In the genomic region with DNA sequence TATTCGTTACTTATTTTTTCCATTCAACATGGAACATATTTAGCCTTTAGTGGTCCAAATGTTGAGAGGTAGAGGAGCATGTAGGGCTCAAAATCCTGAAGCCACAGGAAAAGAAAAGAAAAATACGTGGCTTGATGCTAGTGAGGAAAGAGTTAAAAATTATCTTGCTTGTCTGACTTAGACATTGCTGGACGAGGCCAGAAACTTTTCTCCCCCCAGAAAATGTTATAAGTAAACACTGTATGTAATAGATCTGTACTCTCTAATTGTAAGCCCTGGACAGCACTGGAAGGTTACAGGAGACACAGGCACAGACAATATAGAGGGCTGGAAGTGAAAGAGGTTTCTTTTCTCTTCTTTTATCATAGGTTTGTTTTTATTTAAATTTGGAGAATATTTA, we compare ENCODE assay signal across 16 cellular contexts.
A peak's percentile ranks its signal among the peaks of the same experiment; 100 is the strongest.
DNase-seq lines count a peak whose midpoint lies in the region; ATAC-seq, FAIRE-seq and TF ChIP-seq lines count a peak whose summit lies in the region.
"Had no signal": no experiment of that assay in that cellular context is flagged by ENCODE, and none has a peak within 500 bp of the region (broad histone marks: within the 10 kb centered on the region; RNA-seq: fewer than 3 reads in every experiment).

No MANE protein-coding gene starts in this region.

- H2AK5ac ChIP-seq in mesenchymal stem cell (ENCODE audit: low read length, severe bottlenecking) = no peak overlapping the region

- H3K14ac ChIP-seq in mesenchymal stem cell (ENCODE audit: low read length in 2 of 2) = no peak overlapping the region

- no peak overlapping the region for H2AFZ ChIP-seq in HepG2 (ENCODE audit: low read length)
- peak overlapping the region; percentile 4 for H2AFZ ChIP-seq in fibroblast of lung (ENCODE audit: low read length)
- H2AFZ ChIP-seq in mesenchymal stem cell (ENCODE audit: low read depth, low read length) = no peak overlapping the region

- DNase-seq in HepG2 (ENCODE audit: low spot score) (peak; percentile 79), right lobe of liver (no peak), fibroblast of lung (ENCODE audit: low read depth in 2 of 2) (peak in 1 of 2 donors; percentile 47), mesenchymal stem cell (peak; percentile 51), body of pancreas (no peak)
- DNase-seq in stimulated activated CD4-positive, alpha-beta T cell treated with anti-CD3 and anti-CD28 coated beads, Interleukin-4, amount 100 ng/mL, for 24 hours = no peak
- no peak for DNase-seq in activated CD4-positive, alpha-beta T cell treated with anti-CD3 and anti-CD28 coated beads, Interleukin-2, amount 50 U/mL, for 48 hours
- DNase-seq: CD8-positive, alpha-beta T cell; COR-L47; DND-41; GDM1; HCEC 1CT had no signal

- CTCF ChIA-PET in HepG2 (lab: Yijun Ruan, JAX; ENCODE audit: low intra/inter-chr PET ratio, low total read pairs) = no interaction called here

- no peak overlapping the region for H3K18ac ChIP-seq in mesenchymal stem cell (ENCODE audit: low read depth in 1 of 2, low read length in 2 of 2)

- H3K4me3 ChIP-seq in HepG2 (replicated peaks in 1 of 3; ENCODE audit: insufficient read depth in 1 of 3, low read depth in 2 of 3, low read length in 3 of 3) = no peak overlapping the region
- no peak overlapping the region for H3K4me3 ChIP-seq in right lobe of liver
- no peak overlapping the region for H3K4me3 ChIP-seq in fibroblast of lung (replicated peaks in 1 of 4; ENCODE audit: control extremely low read depth in 1 of 4, insufficient read depth in 1 of 4, low read depth in 3 of 4, low read length in 4 of 4)
- H3K4me3 ChIP-seq in mesenchymal stem cell (ENCODE audit: insufficient read depth in 1 of 2, low read depth in 1 of 2, low read length in 2 of 2) = no peak overlapping the region
- no peak overlapping the region for H3K4me3 ChIP-seq in body of pancreas

- H3K36me3 ChIP-seq in HepG2 (replicated peaks in 1 of 2; ENCODE audit: control insufficient read depth in 1 of 2, insufficient read depth in 2 of 2, low read length in 2 of 2) = no peaks in the 10 kb centered on the region
- H3K36me3 ChIP-seq in right lobe of liver = no peaks in the 10 kb centered on the region
- no peaks in the 10 kb centered on the region for H3K36me3 ChIP-seq in fibroblast of lung (ENCODE audit: control insufficient read depth, insufficient read depth, low read length)
- H3K36me3 ChIP-seq in mesenchymal stem cell (ENCODE audit: control insufficient read depth in 1 of 2, insufficient read depth in 2 of 2, low read depth in 1 of 2, low read length in 2 of 2) = no peaks in the 10 kb centered on the region
- no peaks in the 10 kb centered on the region for H3K36me3 ChIP-seq in body of pancreas (replicated peaks in 1 of 2; ENCODE audit: insufficient read depth in 1 of 2, low read depth in 2 of 2)

- H3K23ac ChIP-seq in mesenchymal stem cell (ENCODE audit: low read length in 2 of 2) = no peak overlapping the region

- intact Hi-C loops in HepG2 (cut with micrococcal nuclease; ENCODE audit: unreplicated experiment) (no loop called here), right lobe of liver (cut with DNase I) (no loop called here), body of pancreas (cut with DNase I) (no loop called here)

- no peak overlapping the region for H3K9ac ChIP-seq in HepG2 (ENCODE audit: insufficient read depth, low read depth, low read length)
- no peak overlapping the region for H3K9ac ChIP-seq in fibroblast of lung (ENCODE audit: insufficient read depth, low read length)
- no peak overlapping the region for H3K9ac ChIP-seq in mesenchymal stem cell (ENCODE audit: low read length)

- peak; percentile 88 for ATAC-seq in HepG2
- no peak for ATAC-seq in right lobe of liver
- ATAC-seq in HG02623 (IDR thresholded peaks at IDR 0.05; ENCODE audit: unreplicated experiment) = no peak
- ATAC-seq in body of pancreas = no peak
- ATAC-seq: CD8-positive, alpha-beta T cell had no signal

- no peaks in the 10 kb centered on the region for H4K20me1 ChIP-seq in HepG2 (ENCODE audit: insufficient read depth, low read length)
- no peaks in the 10 kb centered on the region for H4K20me1 ChIP-seq in fibroblast of lung (ENCODE audit: control insufficient read depth, extremely low read depth, insufficient read depth, low read length)

- peaks cover 58% of the 10 kb centered on the region for H3K4me1 ChIP-seq in HepG2 (ENCODE audit: insufficient read depth, low read length)
- H3K4me1 ChIP-seq in right lobe of liver = no peaks in the 10 kb centered on the region
- no peaks in the 10 kb centered on the region for H3K4me1 ChIP-seq in fibroblast of lung (ENCODE audit: control insufficient read depth, extremely low read depth, insufficient read depth, low read length)
- no peaks in the 10 kb centered on the region for H3K4me1 ChIP-seq in mesenchymal stem cell (ENCODE audit: control insufficient read depth, insufficient read depth, low read depth, low read length)
- H3K4me1 ChIP-seq in body of pancreas = no peaks in the 10 kb centered on the region

- no peak overlapping the region for H2BK15ac ChIP-seq in mesenchymal stem cell (ENCODE audit: low read depth, poor library complexity, severe bottlenecking)

- TF ChIP-seq EP300 in HepG2 (IDR thresholded peaks at IDR 0.05; ENCODE audit: low read depth in 2 of 2, low read length in 2 of 2) (peak in 1 of 2 experiments; percentile 35; a peak in 1 of 4 replicates), HepG2 (CRISPR knock-in tag; IDR thresholded peaks at IDR 0.05; ENCODE audit: borderline replicate concordance) (no peak)

- no peak overlapping the region for H2BK5ac ChIP-seq in mesenchymal stem cell (ENCODE audit: low read depth, low read length, poor library complexity, severe bottlenecking)

- H3K4ac ChIP-seq in mesenchymal stem cell (ENCODE audit: low read depth in 1 of 2, low read length in 2 of 2) = no peak overlapping the region

- TF ChIP-seq RAD21 in HepG2 (CRISPR knock-in tag; IDR thresholded peaks at IDR 0.05) = no peak

- H2BK120ac ChIP-seq in mesenchymal stem cell (ENCODE audit: low read depth, low read length) = no peak overlapping the region

- TF ChIP-seq CTCF in HepG2 (CRISPR knock-in tag; IDR thresholded peaks at IDR 0.05) (no peak), right lobe of liver (IDR thresholded peaks at IDR 0.05) (no peak), fibroblast of lung (conservative IDR thresholded peaks at IDR 0.05 in 1 of 2, IDR thresholded peaks at IDR 0.05 in 1 of 2; ENCODE audit: low read depth in 1 of 2, low read length in 2 of 2) (no peak), body of pancreas (IDR thresholded peaks at IDR 0.05) (no peak)

- H3K4me2 ChIP-seq in HepG2 (ENCODE audit: low read depth, low read length) = peak overlapping the region; percentile 48
- H3K4me2 ChIP-seq in fibroblast of lung (ENCODE audit: extremely low read depth, insufficient read depth, low read length) = peak overlapping the region; percentile 28
- H3K4me2 ChIP-seq in mesenchymal stem cell (ENCODE audit: low read length, poor library complexity, severe bottlenecking) = no peak overlapping the region

- no peak overlapping the region for H4K91ac ChIP-seq in mesenchymal stem cell (ENCODE audit: low read length)

- WGBS in HepG2 (ENCODE audit: low lambda C conversion rate) = 25% methylated on average over 3 of the region's 3 CpGs
- WGBS in right lobe of liver (ENCODE audit: insufficient coverage, low coverage, low lambda C conversion rate, missing lambda C conversion rate) = 48% methylated on average over 3 of the region's 3 CpGs
- 46% methylated on average over 1 of the region's 3 CpGs for WGBS in mesenchymal stem cell
- WGBS in body of pancreas, 2 donors = 40 to 46% methylated on average over 3 of the region's 3 CpGs

- no peak for FAIRE-seq in HepG2 (lab: Jason Lieb, UNC)
- FAIRE-seq: GM12892, GM19239 had no signal

- H2BK12ac ChIP-seq in mesenchymal stem cell (ENCODE audit: low read length in 2 of 2) = no peak overlapping the region

- no peaks in the 10 kb centered on the region for H3K79me1 ChIP-seq in mesenchymal stem cell (replicated peaks; ENCODE audit: low read length, poor library complexity, severe bottlenecking)

- H3K27ac ChIP-seq in HepG2 (ENCODE audit: extremely low read length, insufficient read depth, low read length) (no peak overlapping the region), right lobe of liver (no peak overlapping the region), fibroblast of lung (ENCODE audit: insufficient read depth, low read length) (no peak overlapping the region), mesenchymal stem cell (ENCODE audit: low read length, poor library complexity, severe bottlenecking) (no peak overlapping the region), body of pancreas (no peak overlapping the region)
- H3K27ac ChIP-seq: 22Rv1 had no signal

- H3K79me2 ChIP-seq in HepG2 (ENCODE audit: insufficient read depth, low read length) (no peaks in the 10 kb centered on the region), fibroblast of lung (ENCODE audit: control insufficient read depth, insufficient read depth, low read length) (no peaks in the 10 kb centered on the region)

- TF ChIP-seq POLR2A in HepG2 (IDR thresholded peaks at IDR 0.05; ENCODE audit: insufficient read depth in 1 of 2, low read depth in 2 of 2, low read length in 2 of 2) (no peak), right lobe of liver (IDR thresholded peaks at IDR 0.05) (no peak), body of pancreas (IDR thresholded peaks at IDR 0.05) (no peak)

- no peaks in the 10 kb centered on the region for H3K9me3 ChIP-seq in HepG2 (ENCODE audit: low read length)
- no peaks in the 10 kb centered on the region for H3K9me3 ChIP-seq in right lobe of liver
- no peaks in the 10 kb centered on the region for H3K9me3 ChIP-seq in fibroblast of lung (ENCODE audit: control insufficient read depth, insufficient read depth, low read depth, low read length)
- no peaks in the 10 kb centered on the region for H3K9me3 ChIP-seq in mesenchymal stem cell (ENCODE audit: control insufficient read depth, low read length)
- H3K9me3 ChIP-seq in body of pancreas = no peaks in the 10 kb centered on the region

- H4K8ac ChIP-seq in mesenchymal stem cell (ENCODE audit: low read length) = no peak overlapping the region

- in situ Hi-C loops in HepG2 (cut with HindIII; ENCODE audit: extremely low pct_ligation_motif_present, low pct_unique_long_range_greater_than_20kb) = no loop called here

- POLR2A ChIA-PET in HepG2 (lab: Yijun Ruan, JAX) = no interaction called here

- BruUV-seq in HepG2 (replicated peaks; lab: Mats Ljungman, UMichigan) = no TSS peak

- H3K27me3 ChIP-seq in HepG2 (ENCODE audit: control insufficient read depth in 1 of 2, insufficient read depth in 2 of 2, low read length in 2 of 2) = no peaks in the 10 kb centered on the region
- no peaks in the 10 kb centered on the region for H3K27me3 ChIP-seq in right lobe of liver
- no peaks in the 10 kb centered on the region for H3K27me3 ChIP-seq in fibroblast of lung (ENCODE audit: control insufficient read depth, insufficient read depth, low read length)
- no peaks in the 10 kb centered on the region for H3K27me3 ChIP-seq in mesenchymal stem cell (ENCODE audit: control insufficient read depth in 1 of 2, insufficient read depth in 1 of 2, low read length in 2 of 2)
- H3K27me3 ChIP-seq in body of pancreas = no peaks in the 10 kb centered on the region

Comparison
In these comparisons a context has a peak if more than half of its experiments do, and no peak if none do; other contexts are left out.
1. DNase-seq: peak in HepG2 (single experiment) and mesenchymal stem cell (single experiment); none in right lobe of liver (0 of 3), stimulated activated CD4-positive, alpha-beta T cell treated with anti-CD3 and anti-CD28 coated beads, Interleukin-4, amount 100 ng/mL, for 24 hours (single experiment), body of pancreas (0 of 4) and activated CD4-positive, alpha-beta T cell treated with anti-CD3 and anti-CD28 coated beads, Interleukin-2, amount 50 U/mL, for 48 hours (0 of 2).